ENCODE assay signal across 1 cellular context in the genomic region with DNA sequence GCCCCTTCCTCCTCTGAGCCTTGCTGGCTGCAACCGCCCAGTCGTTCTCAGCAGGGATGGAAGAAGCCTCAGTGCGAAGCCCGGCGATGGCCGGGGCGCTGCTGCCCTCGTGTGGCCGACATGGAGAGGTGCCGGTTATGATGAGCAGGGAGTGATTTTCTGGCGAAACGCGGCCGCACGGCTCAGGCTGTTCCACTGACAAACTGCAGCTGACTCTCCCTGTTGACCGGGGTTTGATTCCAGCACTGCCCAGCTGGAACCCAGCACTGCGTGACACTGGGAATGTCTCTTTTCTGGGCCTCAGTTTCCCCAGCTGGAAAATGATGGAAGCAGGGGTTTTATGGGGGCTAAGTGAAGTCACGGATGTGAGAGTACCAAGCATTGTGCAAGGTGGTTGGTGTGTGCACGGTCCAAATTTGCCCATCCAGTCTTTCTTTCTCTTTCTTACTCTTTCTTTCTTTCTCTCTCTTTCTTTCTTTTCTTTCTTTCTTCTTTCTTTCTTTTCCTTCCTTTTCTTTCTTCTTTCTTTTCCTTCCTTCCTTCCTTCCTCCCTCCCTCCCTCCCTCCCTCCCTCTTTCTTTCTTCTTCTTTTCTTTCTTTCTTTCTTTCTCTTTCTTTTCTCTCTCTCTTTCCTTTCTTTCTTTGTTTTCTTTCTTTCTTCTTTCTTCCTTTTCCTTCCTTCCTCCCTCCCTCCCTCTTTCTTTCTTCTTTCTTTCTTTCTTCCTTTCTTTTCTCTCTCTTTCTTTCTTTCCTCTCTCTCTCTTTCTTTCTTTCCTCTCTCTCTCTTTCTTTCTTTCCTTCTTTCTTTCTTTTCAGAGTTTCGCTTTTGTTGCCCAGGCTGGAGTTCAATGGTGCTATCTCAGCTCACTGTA.
TF ChIP-seq lines count a peak whose summit lies in the region.

No MANE protein-coding gene starts in this region.

TF ChIP-seq in HEK293, 187 proteins besides CTCF, POLR2A, EP300 and RAD21 (continued from another document):
- TF ChIP-seq, protein P1, sequence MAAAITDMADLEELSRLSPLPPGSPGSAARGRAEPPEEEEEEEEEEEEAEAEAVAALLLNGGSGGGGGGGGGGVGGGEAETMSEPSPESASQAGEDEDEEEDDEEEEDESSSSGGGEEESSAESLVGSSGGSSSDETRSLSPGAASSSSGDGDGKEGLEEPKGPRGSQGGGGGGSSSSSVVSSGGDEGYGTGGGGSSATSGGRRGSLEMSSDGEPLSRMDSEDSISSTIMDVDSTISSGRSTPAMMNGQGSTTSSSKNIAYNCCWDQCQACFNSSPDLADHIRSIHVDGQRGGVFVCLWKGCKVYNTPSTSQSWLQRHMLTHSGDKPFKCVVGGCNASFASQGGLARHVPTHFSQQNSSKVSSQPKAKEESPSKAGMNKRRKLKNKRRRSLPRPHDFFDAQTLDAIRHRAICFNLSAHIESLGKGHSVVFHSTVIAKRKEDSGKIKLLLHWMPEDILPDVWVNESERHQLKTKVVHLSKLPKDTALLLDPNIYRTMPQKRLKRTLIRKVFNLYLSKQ (tag by site-specific recombination; IDR thresholded peaks at IDR 0.05; ENCODE audit: borderline replicate concordance), result no peak
- TF ChIP-seq ZIC2 (tag by site-specific recombination; IDR thresholded peaks at IDR 0.05) (peak; percentile 77), ZNF2 (tag by site-specific recombination; IDR thresholded peaks at IDR 0.05) (peak; percentile 52; the same call in 1 of the 2 replicates), PRDM1 (tag by site-specific recombination; IDR thresholded peaks at IDR 0.05) (peak; percentile 74), ZNF394 (tag by site-specific recombination; IDR thresholded peaks at IDR 0.05; ENCODE audit: borderline replicate concordance) (peak; percentile 20; the same call in 1 of the 2 replicates), ZNF76 (tag by site-specific recombination; IDR thresholded peaks at IDR 0.05; ENCODE audit: borderline replicate concordance, low read depth) (0 out of 2 replicates have a peak, but pooled peaks have one; percentile 14), ZNF654 (tag by site-specific recombination; IDR thresholded peaks at IDR 0.05; ENCODE audit: low read depth) (peak; percentile 96), ZSCAN30 (tag by site-specific recombination; IDR thresholded peaks at IDR 0.05) (peak; percentile 42; the same call in 1 of the 2 replicates), KLF16 (tag by site-specific recombination; IDR thresholded peaks at IDR 0.05) (no peak), ZNF366 (tag by site-specific recombination; conservative IDR thresholded peaks at IDR 0.05) (peak; percentile 93), ZNF302 (tag by site-specific recombination; IDR thresholded peaks at IDR 0.05; ENCODE audit: low read depth) (no peak)
- TF ChIP-seq, protein P2, sequence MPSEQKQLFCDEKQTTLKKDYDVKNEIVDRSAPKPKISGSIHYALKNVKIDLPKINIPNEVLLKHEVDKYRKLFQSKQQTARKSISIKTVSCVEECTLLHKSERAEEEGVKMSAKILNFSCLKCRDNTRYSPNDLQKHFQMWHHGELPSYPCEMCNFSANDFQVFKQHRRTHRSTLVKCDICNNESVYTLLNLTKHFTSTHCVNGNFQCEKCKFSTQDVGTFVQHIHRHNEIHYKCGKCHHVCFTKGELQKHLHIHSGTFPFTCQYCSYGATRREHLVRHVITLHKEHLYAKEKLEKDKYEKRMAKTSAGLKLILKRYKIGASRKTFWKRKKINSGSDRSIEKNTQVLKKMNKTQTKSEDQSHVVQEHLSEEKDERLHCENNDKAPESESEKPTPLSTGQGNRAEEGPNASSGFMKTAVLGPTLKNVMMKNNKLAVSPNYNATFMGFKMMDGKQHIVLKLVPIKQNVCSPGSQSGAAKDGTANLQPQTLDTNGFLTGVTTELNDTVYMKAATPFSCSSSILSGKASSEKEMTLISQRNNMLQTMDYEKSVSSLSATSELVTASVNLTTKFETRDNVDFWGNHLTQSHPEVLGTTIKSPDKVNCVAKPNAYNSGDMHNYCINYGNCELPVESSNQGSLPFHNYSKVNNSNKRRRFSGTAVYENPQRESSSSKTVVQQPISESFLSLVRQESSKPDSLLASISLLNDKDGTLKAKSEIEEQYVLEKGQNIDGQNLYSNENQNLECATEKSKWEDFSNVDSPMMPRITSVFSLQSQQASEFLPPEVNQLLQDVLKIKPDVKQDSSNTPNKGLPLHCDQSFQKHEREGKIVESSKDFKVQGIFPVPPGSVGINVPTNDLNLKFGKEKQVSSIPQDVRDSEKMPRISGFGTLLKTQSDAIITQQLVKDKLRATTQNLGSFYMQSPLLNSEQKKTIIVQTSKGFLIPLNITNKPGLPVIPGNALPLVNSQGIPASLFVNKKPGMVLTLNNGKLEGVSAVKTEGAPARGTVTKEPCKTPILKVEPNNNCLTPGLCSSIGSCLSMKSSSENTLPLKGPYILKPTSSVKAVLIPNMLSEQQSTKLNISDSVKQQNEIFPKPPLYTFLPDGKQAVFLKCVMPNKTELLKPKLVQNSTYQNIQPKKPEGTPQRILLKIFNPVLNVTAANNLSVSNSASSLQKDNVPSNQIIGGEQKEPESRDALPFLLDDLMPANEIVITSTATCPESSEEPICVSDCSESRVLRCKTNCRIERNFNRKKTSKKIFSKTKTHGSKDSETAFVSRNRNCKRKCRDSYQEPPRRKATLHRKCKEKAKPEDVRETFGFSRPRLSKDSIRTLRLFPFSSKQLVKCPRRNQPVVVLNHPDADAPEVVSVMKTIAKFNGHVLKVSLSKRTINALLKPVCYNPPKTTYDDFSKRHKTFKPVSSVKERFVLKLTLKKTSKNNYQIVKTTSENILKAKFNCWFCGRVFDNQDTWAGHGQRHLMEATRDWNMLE (tag by site-specific recombination; conservative IDR thresholded peaks at IDR 0.05; ENCODE audit: low read depth), result no peak
- TF ChIP-seq, protein P3, sequence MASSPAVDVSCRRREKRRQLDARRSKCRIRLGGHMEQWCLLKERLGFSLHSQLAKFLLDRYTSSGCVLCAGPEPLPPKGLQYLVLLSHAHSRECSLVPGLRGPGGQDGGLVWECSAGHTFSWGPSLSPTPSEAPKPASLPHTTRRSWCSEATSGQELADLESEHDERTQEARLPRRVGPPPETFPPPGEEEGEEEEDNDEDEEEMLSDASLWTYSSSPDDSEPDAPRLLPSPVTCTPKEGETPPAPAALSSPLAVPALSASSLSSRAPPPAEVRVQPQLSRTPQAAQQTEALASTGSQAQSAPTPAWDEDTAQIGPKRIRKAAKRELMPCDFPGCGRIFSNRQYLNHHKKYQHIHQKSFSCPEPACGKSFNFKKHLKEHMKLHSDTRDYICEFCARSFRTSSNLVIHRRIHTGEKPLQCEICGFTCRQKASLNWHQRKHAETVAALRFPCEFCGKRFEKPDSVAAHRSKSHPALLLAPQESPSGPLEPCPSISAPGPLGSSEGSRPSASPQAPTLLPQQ (tag by site-specific recombination; IDR thresholded peaks at IDR 0.05), result 0 out of 2 replicates have a peak, but pooled peaks have one; percentile 20
- TF ChIP-seq, protein P4, sequence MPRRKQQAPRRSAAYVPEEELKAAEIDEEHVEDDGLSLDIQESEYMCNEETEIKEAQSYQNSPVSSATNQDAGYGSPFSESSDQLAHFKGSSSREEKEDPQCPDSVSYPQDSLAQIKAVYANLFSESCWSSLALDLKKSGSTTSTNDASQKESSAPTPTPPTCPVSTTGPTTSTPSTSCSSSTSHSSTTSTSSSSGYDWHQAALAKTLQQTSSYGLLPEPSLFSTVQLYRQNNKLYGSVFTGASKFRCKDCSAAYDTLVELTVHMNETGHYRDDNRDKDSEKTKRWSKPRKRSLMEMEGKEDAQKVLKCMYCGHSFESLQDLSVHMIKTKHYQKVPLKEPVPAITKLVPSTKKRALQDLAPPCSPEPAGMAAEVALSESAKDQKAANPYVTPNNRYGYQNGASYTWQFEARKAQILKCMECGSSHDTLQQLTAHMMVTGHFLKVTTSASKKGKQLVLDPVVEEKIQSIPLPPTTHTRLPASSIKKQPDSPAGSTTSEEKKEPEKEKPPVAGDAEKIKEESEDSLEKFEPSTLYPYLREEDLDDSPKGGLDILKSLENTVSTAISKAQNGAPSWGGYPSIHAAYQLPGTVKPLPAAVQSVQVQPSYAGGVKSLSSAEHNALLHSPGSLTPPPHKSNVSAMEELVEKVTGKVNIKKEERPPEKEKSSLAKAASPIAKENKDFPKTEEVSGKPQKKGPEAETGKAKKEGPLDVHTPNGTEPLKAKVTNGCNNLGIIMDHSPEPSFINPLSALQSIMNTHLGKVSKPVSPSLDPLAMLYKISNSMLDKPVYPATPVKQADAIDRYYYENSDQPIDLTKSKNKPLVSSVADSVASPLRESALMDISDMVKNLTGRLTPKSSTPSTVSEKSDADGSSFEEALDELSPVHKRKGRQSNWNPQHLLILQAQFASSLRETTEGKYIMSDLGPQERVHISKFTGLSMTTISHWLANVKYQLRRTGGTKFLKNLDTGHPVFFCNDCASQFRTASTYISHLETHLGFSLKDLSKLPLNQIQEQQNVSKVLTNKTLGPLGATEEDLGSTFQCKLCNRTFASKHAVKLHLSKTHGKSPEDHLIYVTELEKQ (tag by site-specific recombination; IDR thresholded peaks at IDR 0.05; ENCODE audit: borderline replicate concordance), result no peak
